In the genomic region with DNA sequence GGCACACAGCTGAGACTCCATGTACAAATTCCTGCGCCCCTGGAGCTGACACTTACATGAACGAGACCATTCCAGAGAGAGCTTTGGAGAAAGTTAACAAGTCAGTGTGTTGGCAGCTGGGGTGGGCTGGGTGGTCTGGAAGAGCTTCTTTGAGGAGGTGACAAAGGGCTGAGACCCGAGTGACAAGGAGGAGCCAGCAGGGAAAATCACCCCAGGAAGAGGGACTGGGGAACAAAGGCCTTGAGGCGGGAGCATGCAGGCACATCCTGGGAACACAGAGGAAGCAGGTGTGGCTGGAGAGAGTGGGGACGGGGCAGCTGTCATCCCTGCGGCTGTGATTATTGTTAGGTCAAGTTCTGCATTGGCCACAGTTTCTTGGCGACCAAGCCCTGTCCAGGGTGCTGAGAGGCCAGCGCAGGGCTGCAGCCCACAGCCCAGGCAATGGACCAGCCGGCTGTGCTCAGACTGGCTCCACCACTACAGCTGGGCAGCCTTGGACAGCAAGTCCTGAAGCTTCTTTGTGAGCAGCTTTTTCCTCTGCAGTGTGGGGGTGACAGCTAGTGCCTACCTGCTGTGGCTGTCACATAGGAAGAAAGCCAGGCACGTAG, we compare ENCODE assay signal across 11 cellular contexts. TPM values are rescaled to one million over a fixed set of nuclear protein-coding genes. Genes with fewer than 3 reads are reported as not detected.
DNase-seq lines count a peak whose midpoint lies in the region; ATAC-seq, FAIRE-seq and TF ChIP-seq lines count a peak whose summit lies in the region.
"Had no signal": no experiment of that assay in that cellular context is flagged by ENCODE, and none has a peak within 500 bp of the region (broad histone marks: within the 10 kb centered on the region; RNA-seq: fewer than 3 reads in every experiment).

No MANE protein-coding gene starts in this region.

- no peak for TF ChIP-seq EP300 in A549 (IDR thresholded peaks at IDR 0.05)

- H3K36me3 ChIP-seq in esophagus squamous epithelium = no peaks in the 10 kb centered on the region
- H3K36me3 ChIP-seq: ovary had no signal

- H3K4me2 ChIP-seq in A549 = no peak overlapping the region

- peak; percentile 60 to 69; a peak in 3 of 6 replicates for ATAC-seq in A549
- ATAC-seq in GM21528 (IDR thresholded peaks at IDR 0.05; ENCODE audit: low FRiP score, unreplicated experiment) = no peak
- ATAC-seq: activated naive CD4-positive, alpha-beta T cell treated with anti-CD3 and anti-CD28 coated beads, Interleukin-2, amount 50 U/mL, for 72 hours had no signal

- no peak overlapping the region for H3K4me3 ChIP-seq in A549
- no peak overlapping the region for H3K4me3 ChIP-seq in esophagus squamous epithelium
- H3K4me3 ChIP-seq: ovary had no signal

- H3K4me1 ChIP-seq in A549 (no peaks in the 10 kb centered on the region), esophagus squamous epithelium (peaks cover 0 to 6% (median 0%) of the 10 kb centered on the region in 3 donors)

- intact Hi-C loops in esophagus squamous epithelium (cut with DNase I) = no loop called here

- peaks cover 0 to 70% (median 0%) of the 10 kb centered on the region in 4 donors for H3K27me3 ChIP-seq in esophagus squamous epithelium
- H3K27me3 ChIP-seq: ovary had no signal

- peak in 1 of 2 experiments; percentile 6 for DNase-seq in A549 (ENCODE audit: low read depth in 1 of 2, low spot score in 1 of 2)
- DNase-seq in HuH-7.5 (ENCODE audit: low spot score) = peak; percentile 47
- peak; percentile 67 for DNase-seq in SHP77 treated with DMSO at 0.1 percent for 48 hours (lab: John Stamatoyannopoulos, UW)
- DNase-seq in iPS DF 4.7 (ENCODE audit: extremely low read depth, low spot score) = peak; percentile 25
- no peak for DNase-seq in esophagus squamous epithelium (lab: John Stamatoyannopoulos, UW)
- no peak for DNase-seq in activated CD4-positive, alpha-beta T cell treated with anti-CD3 and anti-CD28 coated beads for 1 hour
- no peak for DNase-seq in activated CD4-positive, CD25-positive, alpha-beta regulatory T cell treated with anti-CD3 and anti-CD28 coated beads, Interleukin-2, amount 50 U/mL, for 72 hours

- TF ChIP-seq CTCF in A549 (IDR thresholded peaks at IDR 0.05) (no peak), esophagus squamous epithelium (IDR thresholded peaks at IDR 0.05) (no peak)

- POLR2A ChIA-PET in A549 (lab: Yijun Ruan, JAX) = no interaction called here

- H3K27ac ChIP-seq in A549 (no peak overlapping the region), esophagus squamous epithelium (no peak overlapping the region)
- H3K27ac ChIP-seq: ovary had no signal

- TF ChIP-seq POLR2A in A549 (IDR thresholded peaks at IDR 0.05; ENCODE audit: low read length) (no peak), esophagus squamous epithelium (IDR thresholded peaks at IDR 0.05) (no peak)

- TF ChIP-seq RAD21 in A549 (conservative IDR thresholded peaks at IDR 0.05 in 1 of 2, IDR thresholded peaks at IDR 0.05 in 1 of 2) = no peak

- CTCF ChIA-PET in A549 (lab: Yijun Ruan, JAX) = no interaction called here

- 19% methylated on average over 9 of the region's 10 CpGs for WGBS in A549 (ENCODE audit: missing lambda C conversion rate)
- 43 to 54% methylated on average over 6 to 8 of the region's 10 CpGs for WGBS in esophagus squamous epithelium, 2 donors

- H3K9me3 ChIP-seq in A549 (no peaks in the 10 kb centered on the region), esophagus squamous epithelium (no peaks in the 10 kb centered on the region)
- H3K9me3 ChIP-seq: ovary had no signal

- no peak for FAIRE-seq in A549 (lab: Jason Lieb, UNC)

TF ChIP-seq in A549, 52 proteins besides CTCF, POLR2A, EP300 and RAD21:
- TF ChIP-seq, protein P1, sequence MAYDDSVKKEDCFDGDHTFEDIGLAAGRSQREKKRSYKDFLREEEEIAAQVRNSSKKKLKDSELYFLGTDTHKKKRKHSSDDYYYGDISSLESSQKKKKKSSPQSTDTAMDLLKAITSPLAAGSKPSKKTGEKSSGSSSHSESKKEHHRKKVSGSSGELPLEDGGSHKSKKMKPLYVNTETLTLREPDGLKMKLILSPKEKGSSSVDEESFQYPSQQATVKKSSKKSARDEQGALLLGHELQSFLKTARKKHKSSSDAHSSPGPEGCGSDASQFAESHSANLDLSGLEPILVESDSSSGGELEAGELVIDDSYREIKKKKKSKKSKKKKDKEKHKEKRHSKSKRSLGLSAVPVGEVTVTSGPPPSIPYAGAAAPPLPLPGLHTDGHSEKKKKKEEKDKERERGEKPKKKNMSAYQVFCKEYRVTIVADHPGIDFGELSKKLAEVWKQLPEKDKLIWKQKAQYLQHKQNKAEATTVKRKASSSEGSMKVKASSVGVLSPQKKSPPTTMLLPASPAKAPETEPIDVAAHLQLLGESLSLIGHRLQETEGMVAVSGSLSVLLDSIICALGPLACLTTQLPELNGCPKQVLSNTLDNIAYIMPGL (CRISPR knock-in tag; IDR thresholded peaks at IDR 0.05; ENCODE audit: borderline replicate concordance) = no peak
- TF ChIP-seq, protein P2, sequence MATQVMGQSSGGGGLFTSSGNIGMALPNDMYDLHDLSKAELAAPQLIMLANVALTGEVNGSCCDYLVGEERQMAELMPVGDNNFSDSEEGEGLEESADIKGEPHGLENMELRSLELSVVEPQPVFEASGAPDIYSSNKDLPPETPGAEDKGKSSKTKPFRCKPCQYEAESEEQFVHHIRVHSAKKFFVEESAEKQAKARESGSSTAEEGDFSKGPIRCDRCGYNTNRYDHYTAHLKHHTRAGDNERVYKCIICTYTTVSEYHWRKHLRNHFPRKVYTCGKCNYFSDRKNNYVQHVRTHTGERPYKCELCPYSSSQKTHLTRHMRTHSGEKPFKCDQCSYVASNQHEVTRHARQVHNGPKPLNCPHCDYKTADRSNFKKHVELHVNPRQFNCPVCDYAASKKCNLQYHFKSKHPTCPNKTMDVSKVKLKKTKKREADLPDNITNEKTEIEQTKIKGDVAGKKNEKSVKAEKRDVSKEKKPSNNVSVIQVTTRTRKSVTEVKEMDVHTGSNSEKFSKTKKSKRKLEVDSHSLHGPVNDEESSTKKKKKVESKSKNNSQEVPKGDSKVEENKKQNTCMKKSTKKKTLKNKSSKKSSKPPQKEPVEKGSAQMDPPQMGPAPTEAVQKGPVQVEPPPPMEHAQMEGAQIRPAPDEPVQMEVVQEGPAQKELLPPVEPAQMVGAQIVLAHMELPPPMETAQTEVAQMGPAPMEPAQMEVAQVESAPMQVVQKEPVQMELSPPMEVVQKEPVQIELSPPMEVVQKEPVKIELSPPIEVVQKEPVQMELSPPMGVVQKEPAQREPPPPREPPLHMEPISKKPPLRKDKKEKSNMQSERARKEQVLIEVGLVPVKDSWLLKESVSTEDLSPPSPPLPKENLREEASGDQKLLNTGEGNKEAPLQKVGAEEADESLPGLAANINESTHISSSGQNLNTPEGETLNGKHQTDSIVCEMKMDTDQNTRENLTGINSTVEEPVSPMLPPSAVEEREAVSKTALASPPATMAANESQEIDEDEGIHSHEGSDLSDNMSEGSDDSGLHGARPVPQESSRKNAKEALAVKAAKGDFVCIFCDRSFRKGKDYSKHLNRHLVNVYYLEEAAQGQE (IDR thresholded peaks at IDR 0.05) = peak; percentile 88

RNA-seq across cellular contexts. Expression of a gene that starts 34.2 kb away (rescaled TPM):
- polyA plus RNA-seq in A549 (2011; rRNA removed) = not detected in 2 replicates
- polyA plus RNA-seq in A549 (2012; cell fraction: cytosol; rRNA removed) = not detected in 2 replicates
- polyA plus RNA-seq in A549 (2012; cell fraction: nucleus; rRNA removed) = not detected in 2 replicates
- not detected in 3 replicates for polyA plus RNA-seq in A549 (2017; fragmentation: RNase III; extraction: RNeasy Plus Mini Kit Qiagen cat#74134 plus additional on column Dnase treatment)
- not detected in 2 replicates for polyA minus RNA-seq in A549 (2011; rRNA and poly(A)+ RNA removed)
- total RNA-seq in esophagus squamous epithelium = not detected
- total RNA-seq: activated naive CD4-positive, alpha-beta T cell treated with anti-CD3 and anti-CD28 coated beads, Interleukin-2, amount 50 U/mL, for 72 hours; ovary had no signal
- polyA plus RNA-seq: CD14-positive monocyte had no signal

Comparison
In these comparisons a context has a peak if more than half of its experiments do, and no peak if none do; other contexts are left out.
1. DNase-seq: peak in HuH-7.5 (single experiment), SHP77 treated with DMSO at 0.1 percent for 48 hours (single experiment) and iPS DF 4.7 (single experiment); none in esophagus squamous epithelium (single experiment), activated CD4-positive, alpha-beta T cell treated with anti-CD3 and anti-CD28 coated beads for 1 hour (single experiment) and activated CD4-positive, CD25-positive, alpha-beta regulatory T cell treated with anti-CD3 and anti-CD28 coated beads, Interleukin-2, amount 50 U/mL, for 72 hours (single experiment).